14 cellular contexts compared by ENCODE assay signal in genomic region chr9:127700140-127700539, GRCh38. TPM values are rescaled to one million over a fixed set of nuclear protein-coding genes. Genes with fewer than 3 reads are reported as not detected.
DNase-seq lines count a peak whose midpoint lies in the region; ATAC-seq and TF ChIP-seq lines count a peak whose summit lies in the region.
"Had no signal": no experiment of that assay in that cellular context is flagged by ENCODE, and none has a peak within 500 bp of the region (broad histone marks: within the 10 kb centered on the region; RNA-seq: fewer than 3 reads in every experiment).

No MANE protein-coding gene starts in this region.

- H3K4me2 ChIP-seq in osteoblast (ENCODE audit: insufficient read depth, low read length), result no peak overlapping the region

- TF ChIP-seq EP300 in upper lobe of left lung (IDR thresholded peaks at IDR 0.05), result no peak

- H3K9me3 Mint-ChIP-seq in MCF 10A (ENCODE audit: unreplicated experiment), result no peaks in the 10 kb centered on the region

- peaks cover 7% of the 10 kb centered on the region for H3K4me1 Mint-ChIP-seq in MCF 10A (ENCODE audit: insufficient read depth, unreplicated experiment)

- no TSS peak for BruUV-seq in MCF 10A (replicated peaks; lab: Mats Ljungman, UMichigan)

- CTCF ChIA-PET in MCF 10A (lab: Yijun Ruan, JAX), result interaction anchor here (0.6 kb wide), 3 partner anchors 14 to 679 kb away, joined by 3 to 4 read pairs (median 3); no protein-coding TSS in a partner anchor

- no peaks in the 10 kb centered on the region for H4K20me1 ChIP-seq in osteoblast (ENCODE audit: insufficient read depth, low read length)

- H3K36me3 ChIP-seq in breast epithelium (no peaks in the 10 kb centered on the region), osteoblast (ENCODE audit: insufficient read depth, low read length) (no peaks in the 10 kb centered on the region), upper lobe of left lung (no peaks in the 10 kb centered on the region)
- H3K36me3 ChIP-seq: gastroesophageal sphincter had no signal

- H3K9me3 ChIP-seq in breast epithelium, result no peaks in the 10 kb centered on the region
- no peaks in the 10 kb centered on the region for H3K9me3 ChIP-seq in osteoblast (ENCODE audit: low read depth, low read length)
- H3K9me3 ChIP-seq in upper lobe of left lung, result no peaks in the 10 kb centered on the region
- H3K9me3 ChIP-seq: gastroesophageal sphincter had no signal

- H3K27me3 ChIP-seq in breast epithelium, result no peaks in the 10 kb centered on the region
- no peaks in the 10 kb centered on the region for H3K27me3 ChIP-seq in dorsolateral prefrontal cortex
- H3K27me3 ChIP-seq in osteoblast (ENCODE audit: insufficient read depth, low read length), result no peaks in the 10 kb centered on the region
- H3K27me3 ChIP-seq in upper lobe of left lung, result no peaks in the 10 kb centered on the region

- no peak overlapping the region for H3K27ac Mint-ChIP-seq in MCF 10A (ENCODE audit: low read depth, unreplicated experiment)

- H3K79me2 ChIP-seq in osteoblast (ENCODE audit: insufficient read depth, low read length), result no peaks in the 10 kb centered on the region

- ATAC-seq in upper lobe of left lung (ENCODE audit: low FRiP score in 2 of 2) (no peak), HG02678 (IDR thresholded peaks at IDR 0.05; ENCODE audit: unreplicated experiment) (no peak), HG03139 (IDR thresholded peaks at IDR 0.05; ENCODE audit: unreplicated experiment) (no peak)

- TF ChIP-seq POLR2A in breast epithelium (IDR thresholded peaks at IDR 0.05) (no peak), upper lobe of left lung (IDR thresholded peaks at IDR 0.05) (no peak)

- DNase-seq in breast epithelium (ENCODE audit: low spot score in 2 of 2) (no peak), MCF 10A (ENCODE audit: unreplicated experiment) (no peak), dorsolateral prefrontal cortex (peak in 4 of 10 donors; percentile 64 to 82 (median 70)), osteoblast (ENCODE audit: insufficient read length, low spot score, missing footprints) (peak; percentile 15), upper lobe of left lung (no peak), NOMO-1 treated with DMSO at 0.1 percent for 48 hours (lab: John Stamatoyannopoulos, UW; ENCODE audit: unreplicated experiment) (no peak)
- DNase-seq: DMS53; effector memory CD4-positive, alpha-beta T cell; NCI-H1930; Right ventricle myocardium superior; small intestine had no signal

- no peak overlapping the region for H3K4me3 Mint-ChIP-seq in MCF 10A (ENCODE audit: unreplicated experiment)

- WGBS in upper lobe of left lung, 2 donors, result 94 to 95% methylated on average over 2 of the region's 2 CpGs

- H3K4me3 ChIP-seq in breast epithelium (no peak overlapping the region), dorsolateral prefrontal cortex (peak overlapping the region in 2 of 59 donors; percentile 60), osteoblast (ENCODE audit: insufficient read depth, low read length) (no peak overlapping the region), upper lobe of left lung (no peak overlapping the region)

- H3K27ac ChIP-seq in breast epithelium (peak overlapping the region; percentile 87 to 92), dorsolateral prefrontal cortex (peak overlapping the region in 58 of 59 donors; percentile 1 to 97 (median 91)), osteoblast (ENCODE audit: low read depth, low read length) (no peak overlapping the region), upper lobe of left lung (peak overlapping the region in 3 of 4 donors; percentile 64 to 89 (median 86))

- POLR2A ChIA-PET in MCF 10A (lab: Yijun Ruan, JAX), result interaction anchor here (2.6 kb wide), 1 partner anchor 89 kb away, joined by 7 read pairs; the partner anchor contains the start of gene STXBP1

- intact Hi-C loops in breast epithelium (cut with DNase I; ENCODE audit: low total_unique reads) (no loop called here), MCF 10A (cut with micrococcal nuclease) (no loop called here), dorsolateral prefrontal cortex (cut with DNase I) (no loop called here)

- no peaks in the 10 kb centered on the region for H3K27me3 Mint-ChIP-seq in MCF 10A (ENCODE audit: insufficient read depth, unreplicated experiment)

- no peak overlapping the region for H2AFZ ChIP-seq in osteoblast (ENCODE audit: low read length)

- TF ChIP-seq CTCF in breast epithelium (IDR thresholded peaks at IDR 0.05) (no peak), MCF 10A (IDR thresholded peaks at IDR 0.05; ENCODE audit: unreplicated experiment) (no peak), dorsolateral prefrontal cortex (IDR thresholded peaks at IDR 0.05 in 54 of 56, conservative IDR thresholded peaks at IDR 0.05 in 2 of 56; ENCODE audit: low read depth in 1 of 56, partially characterized antibody in 56 of 56) (no peak), osteoblast (IDR thresholded peaks at IDR 0.05; ENCODE audit: extremely low read depth, low read depth, low read length) (no peak), upper lobe of left lung (IDR thresholded peaks at IDR 0.05) (no peak)

- no peaks in the 10 kb centered on the region for H3K4me1 ChIP-seq in breast epithelium
- peaks cover 3% of the 10 kb centered on the region for H3K4me1 ChIP-seq in osteoblast (ENCODE audit: insufficient read depth, low read length)
- peaks cover 0 to 12% (median 6%) of the 10 kb centered on the region in 4 donors for H3K4me1 ChIP-seq in upper lobe of left lung

- H3K36me3 Mint-ChIP-seq in MCF 10A (ENCODE audit: insufficient read depth, unreplicated experiment), result peaks cover 13% of the 10 kb centered on the region

RNA-seq across cellular contexts. Expression of gene CFAP157, which starts 6.6 kb away (rescaled TPM):
- total RNA-seq in breast epithelium (1 to 10 TPM in 2 of 3 donors, not detected in 1; 2.0 TPM), MCF 10A (2022) (not detected in 2 replicates), dorsolateral prefrontal cortex (1 to 10 TPM in 12 of 120 experiments, under 1 TPM in 92, not detected in 16; 0.11 to 1.7 (median 0.55) TPM), osteoblast (not detected in 2 replicates), upper lobe of left lung (100 to 1,000 TPM in 1 of 6 donors, 10 to 100 TPM in 4, under 1 TPM in 1; 0.77 to 125 (median 37.0) TPM)
- total RNA-seq: Right ventricle myocardium superior had no signal

RNA-seq across cellular contexts. Expression of gene PTRH1, which starts 15.3 kb away (rescaled TPM):
- total RNA-seq in breast epithelium (10 to 100 TPM; 19.0 to 26.2 (median 23.3) TPM), MCF 10A (2022) (35.2 and 37.8 TPM in 2 replicates), dorsolateral prefrontal cortex (10 to 100 TPM in 94 of 120 experiments, 1 to 10 TPM in 26; 4.2 to 19.6 (median 11.9) TPM), osteoblast (12.7 and 16.3 TPM in 2 replicates), upper lobe of left lung (10 to 100 TPM in 5 of 6 donors, 1 to 10 TPM in 1; 7.4 to 33.5 (median 18.7) TPM)

RNA-seq across cellular contexts. Expression of gene TTC16, which starts 15.7 kb away (rescaled TPM):
- total RNA-seq in breast epithelium, result under 1 TPM; under 0.01 to 0.59 (median 0.16) TPM
- 0.19 and 0.32 TPM in 2 replicates for total RNA-seq in MCF 10A (2022)
- total RNA-seq in dorsolateral prefrontal cortex, result 1 to 10 TPM in 3 of 120 experiments, under 1 TPM in 107, not detected in 10; 0.15 to 1.4 (median 0.47) TPM
- total RNA-seq in osteoblast, result under 0.01 TPM in 1 of 2 replicates, not detected in the other
- total RNA-seq in upper lobe of left lung, result 1 to 10 TPM in 5 of 6 donors, under 1 TPM in 1; 0.29 to 9.4 (median 3.1) TPM
- total RNA-seq: gastroesophageal sphincter had no signal

RNA-seq across cellular contexts. Expression of gene TOR2A, which starts 35.0 kb away (rescaled TPM):
- total RNA-seq in breast epithelium (10 to 100 TPM in 1 of 3 donors, 1 to 10 TPM in 2; 9.5 to 16.7 (median 9.6) TPM), MCF 10A (2022) (8.4 and 11.3 TPM in 2 replicates), dorsolateral prefrontal cortex (10 to 100 TPM in 101 of 120 experiments, 1 to 10 TPM in 19; 7.7 to 18.6 (median 12.5) TPM), osteoblast (3.8 and 4.7 TPM in 2 replicates), upper lobe of left lung (10 to 100 TPM; 11.4 to 27.2 (median 21.0) TPM)
